8 cellular contexts compared by ENCODE assay signal in the genomic region with DNA sequence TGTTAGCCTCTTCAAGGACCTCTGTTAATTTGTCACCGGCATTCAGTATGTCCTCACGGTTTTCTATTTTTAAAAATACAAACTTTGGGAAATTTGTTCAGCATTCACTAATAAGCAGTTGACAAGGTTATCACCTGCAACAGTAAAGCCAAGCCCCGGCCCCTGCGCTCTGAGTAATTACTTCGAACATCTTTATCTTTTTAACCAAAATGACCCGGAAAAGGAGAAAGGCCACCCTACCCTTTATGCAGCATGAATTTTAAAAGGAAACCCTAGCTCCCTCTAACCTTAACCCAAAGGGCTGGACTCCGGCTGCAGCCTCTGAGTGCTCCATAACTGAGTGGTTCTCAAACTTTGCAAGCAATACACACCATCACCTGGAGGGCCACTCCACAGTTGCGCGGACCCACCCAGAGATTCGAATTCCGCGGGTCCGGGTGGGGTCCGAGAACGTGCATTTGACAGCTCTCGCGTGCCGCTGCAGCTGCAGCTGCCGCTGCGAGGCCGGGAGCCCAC. TPM values are rescaled to one million over a fixed set of nuclear protein-coding genes. Genes with fewer than 3 reads are reported as not detected.
A peak's percentile ranks its signal among the peaks of the same experiment; 100 is the strongest.
DNase-seq lines count a peak whose midpoint lies in the region; ATAC-seq lines count a peak whose summit lies in the region.

No MANE protein-coding gene starts in this region.

- peak in 1 of 5 donors; percentile 31 for DNase-seq in CD8-positive, alpha-beta memory T cell
- DNase-seq in HAP-1 (ENCODE audit: low spot score in 2 of 2) (no peak), T-cell (peak in 3 of 34 experiments; percentile 1 to 25 (median 1)), germinal center (ENCODE audit: low spot score) (peak; percentile 53), superior temporal gyrus (ENCODE audit: extremely low spot score) (no peak), HPDE6-E6E7 (ENCODE audit: extremely low spot score) (no peak)

- ATAC-seq in T-cell (replicated peaks in 1 of 4), result peak in 1 of 4 experiments; percentile 2
- peak; percentile 40 for ATAC-seq in stimulated activated memory B cell treated with anti-CD40 and anti-IgM and Interleukin-4, amounts not matched to agents 10 μg/mL and 1 μg/mL and 100 μg/mL, for 72 hours
- no peak for ATAC-seq in GM18498 (IDR thresholded peaks at IDR 0.05; ENCODE audit: unreplicated experiment)

- peak overlapping the region; percentile 84 for H3K27ac ChIP-seq in CD8-positive, alpha-beta memory T cell (ENCODE audit: low read depth, low read length)

- POLR2A ChIA-PET in CD8-positive, alpha-beta memory T cell (lab: Charles Lee), result interaction anchor here (1.2 kb wide), 1 partner anchor 46 kb away, joined by 9 read pairs; a partner anchor contains a TSS
- POLR2A ChIA-PET in T-cell (lab: Charles Lee), result no interaction called here

- CTCF ChIA-PET in CD8-positive, alpha-beta memory T cell (lab: Charles Lee), result interaction anchor here (1.9 to 2.8 kb wide), 2 partner anchors 10 to 46 kb away, joined by 6 to 14 read pairs; a partner anchor contains a TSS
- CTCF ChIA-PET in T-cell (lab: Charles Lee), result interaction anchor here in 1 of 2 donors (0.9 kb wide), 1 partner anchor 49 kb away, joined by 3 read pairs; no protein-coding TSS in a partner anchor

- no peaks in the 10 kb centered on the region for H3K9me3 ChIP-seq in CD8-positive, alpha-beta memory T cell (ENCODE audit: low read length)
- H3K9me3 ChIP-seq in HAP-1, result peaks cover 13% of the 10 kb centered on the region

- H3K27me3 Mint-ChIP-seq in CD8-positive, alpha-beta memory T cell, result no peaks in the 10 kb centered on the region
- no peaks in the 10 kb centered on the region for H3K27me3 Mint-ChIP-seq in T-cell
- H3K27me3 Mint-ChIP-seq in stimulated activated memory B cell treated with anti-CD40 and anti-IgM and Interleukin-4, amounts not matched to agents 10 μg/mL and 1 μg/mL and 100 μg/mL, for 72 hours, result no peaks in the 10 kb centered on the region

- in situ Hi-C loops in HAP-1 (cut with MboI; ENCODE audit: low sequenced_read_pairs), result no loop called here

- peak overlapping the region in 4 of 8 donors; percentile 7 to 54 (median 44) for H3K27ac Mint-ChIP-seq in CD8-positive, alpha-beta memory T cell
- peak overlapping the region in 1 of 2 donors; percentile 55 for H3K27ac Mint-ChIP-seq in T-cell
- H3K27ac Mint-ChIP-seq in stimulated activated memory B cell treated with anti-CD40 and anti-IgM and Interleukin-4, amounts not matched to agents 10 μg/mL and 1 μg/mL and 100 μg/mL, for 72 hours, result peak overlapping the region; percentile 46

- H3K4me3 Mint-ChIP-seq in CD8-positive, alpha-beta memory T cell, result peak overlapping the region; percentile 80 to 91 (median 83)
- H3K4me3 Mint-ChIP-seq in T-cell, result peak overlapping the region; percentile 75 to 76 (median 75)
- H3K4me3 Mint-ChIP-seq in stimulated activated memory B cell treated with anti-CD40 and anti-IgM and Interleukin-4, amounts not matched to agents 10 μg/mL and 1 μg/mL and 100 μg/mL, for 72 hours, result peak overlapping the region; percentile 81

- H3K36me3 ChIP-seq in CD8-positive, alpha-beta memory T cell (ENCODE audit: insufficient read depth, low read length), result peaks cover 4% of the 10 kb centered on the region
- H3K36me3 ChIP-seq in HAP-1 (replicated peaks), result peaks cover 24% of the 10 kb centered on the region

- peaks cover 0 to 30% (median 2%) of the 10 kb centered on the region in 3 donors for H3K36me3 Mint-ChIP-seq in CD8-positive, alpha-beta memory T cell
- H3K36me3 Mint-ChIP-seq in T-cell, result peaks cover 15% of the 10 kb centered on the region
- peaks cover 17% of the 10 kb centered on the region for H3K36me3 Mint-ChIP-seq in stimulated activated memory B cell treated with anti-CD40 and anti-IgM and Interleukin-4, amounts not matched to agents 10 μg/mL and 1 μg/mL and 100 μg/mL, for 72 hours

- peaks cover 22 to 43% (median 25%) of the 10 kb centered on the region in 3 donors for H3K4me1 Mint-ChIP-seq in CD8-positive, alpha-beta memory T cell
- peaks cover 15 to 25% (median 22%) of the 10 kb centered on the region in 3 donors for H3K4me1 Mint-ChIP-seq in T-cell
- peaks cover 29% of the 10 kb centered on the region for H3K4me1 Mint-ChIP-seq in stimulated activated memory B cell treated with anti-CD40 and anti-IgM and Interleukin-4, amounts not matched to agents 10 μg/mL and 1 μg/mL and 100 μg/mL, for 72 hours

- no peaks in the 10 kb centered on the region for H3K27me3 ChIP-seq in CD8-positive, alpha-beta memory T cell (ENCODE audit: insufficient read depth, low read length, poor library complexity, severe bottlenecking)
- no peaks in the 10 kb centered on the region for H3K27me3 ChIP-seq in HAP-1 (ENCODE audit: low read depth)

- peak overlapping the region; percentile 75 for H3K4me3 ChIP-seq in CD8-positive, alpha-beta memory T cell (ENCODE audit: low read length)
- H3K4me3 ChIP-seq in HAP-1, result peak overlapping the region; percentile 70

- H3K9me3 Mint-ChIP-seq in CD8-positive, alpha-beta memory T cell, result no peaks in the 10 kb centered on the region
- H3K9me3 Mint-ChIP-seq in T-cell, result no peaks in the 10 kb centered on the region
- H3K9me3 Mint-ChIP-seq in stimulated activated memory B cell treated with anti-CD40 and anti-IgM and Interleukin-4, amounts not matched to agents 10 μg/mL and 1 μg/mL and 100 μg/mL, for 72 hours, result no peaks in the 10 kb centered on the region

- peaks cover 11% of the 10 kb centered on the region for H3K4me1 ChIP-seq in CD8-positive, alpha-beta memory T cell (ENCODE audit: insufficient read depth, low read length)
- peaks cover 5% of the 10 kb centered on the region; the same call in 1 of the 2 replicates for H3K4me1 ChIP-seq in HAP-1

RNA-seq across cellular contexts. Expression of a gene that starts 0.9 kb away (rescaled TPM):
- total RNA-seq in CD8-positive, alpha-beta memory T cell, result 10 to 100 TPM; 67.8 to 70.9 TPM
- polyA plus RNA-seq in CD8-positive, alpha-beta memory T cell, result 58.2 TPM
- total RNA-seq in T-cell, result 10 to 100 TPM; 41.6 to 79.7 (median 77.5) TPM

RNA-seq across cellular contexts. Expression of a gene that starts 14.9 kb away (rescaled TPM):
- not detected for total RNA-seq in CD8-positive, alpha-beta memory T cell
- polyA plus RNA-seq in CD8-positive, alpha-beta memory T cell, result not detected
- total RNA-seq in T-cell, result under 1 TPM in 3 of 5 donors, not detected in 2; 0.46 to 0.70 (median 0.60) TPM

RNA-seq across cellular contexts. Expression of a gene that starts 46.2 kb away (rescaled TPM):
- 10 to 100 TPM; 32.0 to 34.2 TPM for total RNA-seq in CD8-positive, alpha-beta memory T cell
- polyA plus RNA-seq in CD8-positive, alpha-beta memory T cell, result 24.8 TPM
- total RNA-seq in T-cell, result 10 to 100 TPM; 18.6 to 28.9 (median 26.0) TPM
